ENCODE assay signal across 20 cellular contexts in the genomic region with DNA sequence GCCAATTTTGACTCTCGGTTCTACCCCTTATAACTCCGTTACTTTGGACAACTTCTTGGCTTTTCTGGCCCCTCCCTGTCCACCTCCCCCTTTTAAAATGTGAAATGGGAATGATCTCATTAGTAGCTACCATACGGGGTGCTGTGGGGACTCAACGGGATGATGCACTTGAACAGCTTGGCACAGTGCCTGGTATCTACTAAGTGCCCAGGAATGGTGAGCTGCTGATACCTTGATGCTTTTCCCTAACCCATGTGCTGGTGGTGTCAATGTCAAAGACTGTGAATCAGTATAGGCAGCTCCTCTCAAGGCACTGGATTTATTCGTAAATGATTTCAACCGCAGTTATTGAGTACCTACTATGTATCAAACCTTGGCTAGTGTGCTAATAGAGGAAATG.
A peak's percentile ranks its signal among the peaks of the same experiment; 100 is the strongest.
DNase-seq lines count a peak whose midpoint lies in the region; ATAC-seq and TF ChIP-seq lines count a peak whose summit lies in the region.
"Had no signal": no experiment of that assay in that cellular context is flagged by ENCODE, and none has a peak within 500 bp of the region (broad histone marks: within the 10 kb centered on the region; RNA-seq: fewer than 3 reads in every experiment).

No MANE protein-coding gene starts in this region.

- ATAC-seq in activated T-helper 17 cell treated with anti-CD3 and anti-CD28 coated beads, Interleukin-2, amount 50 U/mL, for 72 hours (replicated peaks): no peak
- ATAC-seq: activated T-cell treated with anti-CD3 and anti-CD28 coated beads, Interleukin-2, amount 50 U/mL, for 72 hours; K562; naive thymus-derived CD8-positive, alpha-beta T cell had no signal

- no peaks in the 10 kb centered on the region for H3K27me3 ChIP-seq in Peyer's patch
- H3K27me3 ChIP-seq: adrenal gland had no signal

- no peak overlapping the region for H3K4me3 Mint-ChIP-seq in activated T-helper 17 cell treated with anti-CD3 and anti-CD28 coated beads, Interleukin-2, amount 50 U/mL, for 72 hours
- H3K4me3 Mint-ChIP-seq: activated T-cell treated with anti-CD3 and anti-CD28 coated beads, Interleukin-2, amount 50 U/mL, for 72 hours; CD14-positive monocyte; naive thymus-derived CD8-positive, alpha-beta T cell had no signal

- no peaks in the 10 kb centered on the region for H3K36me3 Mint-ChIP-seq in activated T-helper 17 cell treated with anti-CD3 and anti-CD28 coated beads, Interleukin-2, amount 50 U/mL, for 72 hours (ENCODE audit: low read depth)
- H3K36me3 Mint-ChIP-seq: CD14-positive monocyte had no signal

- no peaks in the 10 kb centered on the region for H3K9me3 Mint-ChIP-seq in activated T-helper 17 cell treated with anti-CD3 and anti-CD28 coated beads, Interleukin-2, amount 50 U/mL, for 72 hours
- H3K9me3 Mint-ChIP-seq: activated T-cell treated with anti-CD3 and anti-CD28 coated beads, Interleukin-2, amount 50 U/mL, for 72 hours had no signal

- no peaks in the 10 kb centered on the region for H3K9me3 ChIP-seq in Peyer's patch
- H3K9me3 ChIP-seq: adrenal gland, thoracic aorta had no signal

- H3K27ac Mint-ChIP-seq in activated T-helper 17 cell treated with anti-CD3 and anti-CD28 coated beads, Interleukin-2, amount 50 U/mL, for 72 hours: no peak overlapping the region
- H3K27ac Mint-ChIP-seq: activated T-cell treated with anti-CD3 and anti-CD28 coated beads, Interleukin-2, amount 50 U/mL, for 72 hours; CD14-positive monocyte; naive thymus-derived CD8-positive, alpha-beta T cell had no signal

- no peak overlapping the region for H3K4me3 ChIP-seq in Peyer's patch
- H3K4me3 ChIP-seq: adrenal gland, K562, thoracic aorta had no signal

- DNase-seq in DMS79 treated with DMSO at 0.1 percent for 48 hours (lab: John Stamatoyannopoulos, UW): peak; percentile 37
- DNase-seq in HS-27A (ENCODE audit: low read depth): peak; percentile 1
- peak; percentile 49 for DNase-seq in NCI-H69 (lab: John Stamatoyannopoulos, UW)
- peak; percentile 62 for DNase-seq in glomerular visceral epithelial cell (ENCODE audit: extremely low spot score)
- no peak for DNase-seq in Ammon's horn (ENCODE audit: low spot score)
- no peak for DNase-seq in Peyer's patch
- no peak for DNase-seq in activated T-cell treated with anti-CD3 and anti-CD28 coated beads, Interleukin-2, amount 50 U/mL, for 48 hours
- DNase-seq: activated T-cell treated with anti-CD3 and anti-CD28 coated beads, Interleukin-2, amount 50 U/mL, for 72 hours; adrenal gland; erythroblast; naive thymus-derived CD8-positive, alpha-beta T cell; NCI-H1417 treated with DMSO at 0.1 percent for 48 hours; NCI-H748 treated with DMSO at 0.1 percent for 48 hours; retina; SIG-M5; stimulated activated CD4-positive, alpha-beta T cell treated with anti-CD3 and anti-CD28 coated beads, Interleukin-1b, Interleukin-23, amount 100 ng/mL, for 48 hours had no signal

- H3K4me1 Mint-ChIP-seq in activated T-helper 17 cell treated with anti-CD3 and anti-CD28 coated beads, Interleukin-2, amount 50 U/mL, for 72 hours: no peaks in the 10 kb centered on the region
- H3K4me1 Mint-ChIP-seq: CD14-positive monocyte had no signal

- no peak overlapping the region for H3K27ac ChIP-seq in Peyer's patch
- H3K27ac ChIP-seq: adrenal gland, thoracic aorta had no signal

- H3K27me3 Mint-ChIP-seq in activated T-helper 17 cell treated with anti-CD3 and anti-CD28 coated beads, Interleukin-2, amount 50 U/mL, for 72 hours: peaks cover 25% of the 10 kb centered on the region

- TF ChIP-seq POLR2A in Peyer's patch (IDR thresholded peaks at IDR 0.05): no peak

- TF ChIP-seq CTCF in Peyer's patch (IDR thresholded peaks at IDR 0.05): no peak

- H3K4me1 ChIP-seq in Peyer's patch: no peaks in the 10 kb centered on the region
- H3K4me1 ChIP-seq: adrenal gland had no signal

- no peaks in the 10 kb centered on the region for H3K36me3 ChIP-seq in Peyer's patch
- H3K36me3 ChIP-seq: adrenal gland had no signal

Comparison
In these comparisons a context has a peak if more than half of its experiments do, and no peak if none do; other contexts are left out.
1. DNase-seq: peak in DMS79 treated with DMSO at 0.1 percent for 48 hours (single experiment), HS-27A (single experiment), NCI-H69 (single experiment) and glomerular visceral epithelial cell (single experiment); none in Ammon's horn (single experiment), Peyer's patch (0 of 3) and activated T-cell treated with anti-CD3 and anti-CD28 coated beads, Interleukin-2, amount 50 U/mL, for 48 hours (0 of 2).